7 cellular contexts compared by ENCODE assay signal in genomic region chr16:87854053-87854906, GRCh38.
DNase-seq lines count a peak whose midpoint lies in the region; ATAC-seq and TF ChIP-seq lines count a peak whose summit lies in the region.

No MANE protein-coding gene starts in this region.

- H3K9me3 ChIP-seq in HEK293 (ENCODE audit: control insufficient read depth, insufficient read depth, low read depth, low read length) (no peaks in the 10 kb centered on the region), SK-N-MC (ENCODE audit: low read depth, low read length) (no peaks in the 10 kb centered on the region)

- H3K27ac ChIP-seq in HEK293 (ENCODE audit: extremely low read depth, low read depth, low read length) (no peak overlapping the region; the same call in 1 of the 2 replicates), SK-N-MC (peak overlapping the region; percentile 54; the same call in 1 of the 2 replicates)

- ATAC-seq in HG02938 (IDR thresholded peaks at IDR 0.05; ENCODE audit: unreplicated experiment): no peak

- H3K4me1 ChIP-seq in HEK293 (ENCODE audit: control insufficient read depth, insufficient read depth, low read length): peaks cover 8% of the 10 kb centered on the region

- POLR2A ChIA-PET in HEK293 (lab: Yijun Ruan, JAX): interaction anchor here (1.0 to 1.7 kb wide), 6 partner anchors 11 to 88 kb away, joined by 4 to 13 read pairs (median 4); partner anchors contain the start of genes KLHDC4 and SLC7A5

- H3K4me3 ChIP-seq in HEK293 (ENCODE audit: low read depth, low read length) (peak overlapping the region; percentile 9), SK-N-MC (peak overlapping the region; percentile 18)

- DNase-seq in SK-N-MC (ENCODE audit: low read depth, low spot score) (no peak), epidermal melanocyte (ENCODE audit: insufficient read length, low spot score) (peak; percentile 54), NCI-H1436 (lab: John Stamatoyannopoulos, UW) (no peak), NCI-H748 treated with DMSO at 0.1 percent for 48 hours (lab: John Stamatoyannopoulos, UW) (no peak)
- DNase-seq in stimulated activated CD8-positive, alpha-beta memory T cell treated with anti-CD3 and anti-CD28 coated beads, Interleukin-4, amount 100 ng/mL, for 48 hours: peak; percentile 61

- CTCF ChIA-PET in HEK293 (lab: Yijun Ruan, JAX): interaction anchor here (1.1 to 1.8 kb wide), 4 partner anchors 17 to 76 kb away, joined by 5 to 21 read pairs (median 6); no protein-coding TSS in a partner anchor

- TF ChIP-seq CTCF in HEK293 (tag by site-specific recombination; IDR thresholded peaks at IDR 0.05): no peak

- no peak overlapping the region for H3K9ac ChIP-seq in SK-N-MC (ENCODE audit: insufficient read length)

- H3K36me3 ChIP-seq in HEK293 (ENCODE audit: control insufficient read depth in 2 of 2, insufficient read depth in 1 of 2, low read length in 2 of 2) (peaks cover 0 to 22% of the 10 kb centered on the region in 2 experiments; a peak in 1 of 3 replicates), SK-N-MC (ENCODE audit: insufficient read depth, low read length) (peaks cover 25% of the 10 kb centered on the region; the same call in 1 of the 2 replicates)

TF ChIP-seq in HEK293, 187 proteins besides CTCF, POLR2A, EP300 and RAD21 (continues in another document):
- no peak for TF ChIP-seq ZNF221 (tag by site-specific recombination; IDR thresholded peaks at IDR 0.05; ENCODE audit: borderline replicate concordance)
- no peak for TF ChIP-seq ZNF121 (tag by site-specific recombination; IDR thresholded peaks at IDR 0.05)
- 0 out of 2 replicates have a peak, but pooled peaks have one; percentile 30 for TF ChIP-seq BCL11A (tag by site-specific recombination; IDR thresholded peaks at IDR 0.05; ENCODE audit: low read depth)
- no peak for TF ChIP-seq BCL11B (tag by site-specific recombination; IDR thresholded peaks at IDR 0.05; ENCODE audit: low read depth)
- no peak for TF ChIP-seq ZNF623 (tag by site-specific recombination; IDR thresholded peaks at IDR 0.05)
- TF ChIP-seq ZNF473 (tag by site-specific recombination; IDR thresholded peaks at IDR 0.05): no peak
- TF ChIP-seq PATZ1 (tag by site-specific recombination; IDR thresholded peaks at IDR 0.05): peak; percentile 58; the same call in 1 of the 2 replicates
- TF ChIP-seq GLIS1 (tag by site-specific recombination; IDR thresholded peaks at IDR 0.05): no peak
- peak; percentile 60 for TF ChIP-seq EGR2 (tag by site-specific recombination; IDR thresholded peaks at IDR 0.05; ENCODE audit: low read depth)
- peak; percentile 68 for TF ChIP-seq ZFHX2 (tag by site-specific recombination; conservative IDR thresholded peaks at IDR 0.05)
- TF ChIP-seq ZNF335 (tag by site-specific recombination; conservative IDR thresholded peaks at IDR 0.05): peak; percentile 17; the same call in 1 of the 2 replicates
- TF ChIP-seq ZNF211 (tag by site-specific recombination; IDR thresholded peaks at IDR 0.05; ENCODE audit: low read depth): no peak
- TF ChIP-seq ZNF501 (tag by site-specific recombination; IDR thresholded peaks at IDR 0.05): no peak
- no peak for TF ChIP-seq ZNF639 (tag by site-specific recombination; IDR thresholded peaks at IDR 0.05)
- TF ChIP-seq PRDM10 (tag by site-specific recombination; IDR thresholded peaks at IDR 0.05): peak; percentile 9; the same call in 1 of the 2 replicates
- no peak for TF ChIP-seq YY1 (tag by site-specific recombination; IDR thresholded peaks at IDR 0.05)
- TF ChIP-seq ZBTB1 (tag by site-specific recombination; IDR thresholded peaks at IDR 0.05): no peak
- no peak for TF ChIP-seq ZNF777 (tag by site-specific recombination; IDR thresholded peaks at IDR 0.05; ENCODE audit: borderline replicate concordance)
- no peak for TF ChIP-seq WT1 (tag by site-specific recombination; IDR thresholded peaks at IDR 0.05)
- no peak for TF ChIP-seq PBX3 (CRISPR knock-in tag; IDR thresholded peaks at IDR 0.05)
- no peak for TF ChIP-seq ZNF266 (tag by site-specific recombination; IDR thresholded peaks at IDR 0.05; ENCODE audit: low read depth)
- TF ChIP-seq PRDM1 (tag by site-specific recombination; IDR thresholded peaks at IDR 0.05): no peak
- TF ChIP-seq ZNF362 (tag by site-specific recombination; IDR thresholded peaks at IDR 0.05): no peak
- no peak for TF ChIP-seq TRIM28 (IDR thresholded peaks at IDR 0.05; ENCODE audit: borderline replicate concordance, low read length)
- TF ChIP-seq ZNF488 (tag by site-specific recombination; IDR thresholded peaks at IDR 0.05): no peak

Comparison
In these comparisons a context has a peak if more than half of its experiments do, and no peak if none do; other contexts are left out.
1. DNase-seq: peak in epidermal melanocyte (single experiment) and stimulated activated CD8-positive, alpha-beta memory T cell treated with anti-CD3 and anti-CD28 coated beads, Interleukin-4, amount 100 ng/mL, for 48 hours (single experiment); none in SK-N-MC (single experiment), NCI-H1436 (single experiment) and NCI-H748 treated with DMSO at 0.1 percent for 48 hours (single experiment).